In genomic region chr1:70143052-70143659, GRCh38 we compare ENCODE assay signal across 14 cellular contexts.
DNase-seq lines count a peak whose midpoint lies in the region; ATAC-seq and TF ChIP-seq lines count a peak whose summit lies in the region.
"Had no signal": no experiment of that assay in that cellular context is flagged by ENCODE, and none has a peak within 500 bp of the region (broad histone marks: within the 10 kb centered on the region; RNA-seq: fewer than 3 reads in every experiment).

No MANE protein-coding gene starts in this region.

- TF ChIP-seq CTCF in C4-2B (conservative IDR thresholded peaks at IDR 0.05) (peak; percentile 33), astrocyte of the cerebellum (IDR thresholded peaks at IDR 0.05; ENCODE audit: low read depth, low read length, missing control alignments) (peak; percentile 50), nephron (IDR thresholded peaks at IDR 0.05; ENCODE audit: unreplicated experiment in 3 of 3) (peak; percentile 34 to 43 (median 42)), coronary artery (IDR thresholded peaks at IDR 0.05) (no peak), colonic mucosa (IDR thresholded peaks at IDR 0.05) (no peak)

- no peaks in the 10 kb centered on the region for H3K4me1 ChIP-seq in colonic mucosa

- no peaks in the 10 kb centered on the region for H3K36me3 ChIP-seq in colonic mucosa

- H3K9me3 ChIP-seq in colonic mucosa = no peaks in the 10 kb centered on the region

- H3K9ac ChIP-seq in colonic mucosa (ENCODE audit: low read depth in 2 of 2, low read length in 2 of 2) = no peak overlapping the region
- H3K9ac ChIP-seq: KMS-11 had no signal

- H3K4me3 Mint-ChIP-seq in nephron = no peak overlapping the region
- H3K4me3 Mint-ChIP-seq: activated CD8-positive, alpha-beta T cell treated with anti-CD3 and anti-CD28 coated beads, Interleukin-2, amount 10 ng/mL, durations not matched to agents 7 days and 5 days; activated naive CD8-positive, alpha-beta T cell had no signal

- intact Hi-C loops in colonic mucosa (cut with DNase I) = no loop called here

- H3K27me3 Mint-ChIP-seq in nephron (ENCODE audit: low read depth) = no peaks in the 10 kb centered on the region
- H3K27me3 Mint-ChIP-seq: activated naive CD8-positive, alpha-beta T cell had no signal

- peaks cover 10% of the 10 kb centered on the region for H3K36me3 Mint-ChIP-seq in nephron (ENCODE audit: low read depth)

- peaks cover 36% of the 10 kb centered on the region for H3K4me1 Mint-ChIP-seq in nephron

- peak; percentile 60 for DNase-seq in LHCN-M2 (ENCODE audit: low read depth)
- DNase-seq in astrocyte of the cerebellum (ENCODE audit: low read depth) = peak; percentile 26
- DNase-seq in GF-D8 (lab: John Stamatoyannopoulos, UW) = no peak
- no peak for DNase-seq in coronary artery (ENCODE audit: low spot score)
- DNase-seq in colonic mucosa = no peak
- DNase-seq: activated CD8-positive, alpha-beta T cell treated with anti-CD3 and anti-CD28 coated beads, Interleukin-2, amount 10 ng/mL, durations not matched to agents 7 days and 5 days; NCI-H345; substantia nigra had no signal

- no peaks in the 10 kb centered on the region for H3K9me3 Mint-ChIP-seq in nephron

- no peak overlapping the region for H3K27ac ChIP-seq in C4-2B
- no peak overlapping the region for H3K27ac ChIP-seq in coronary artery
- H3K27ac ChIP-seq in colonic mucosa = no peak overlapping the region
- H3K27ac ChIP-seq: KMS-11, SK-N-MC had no signal

- H3K27ac Mint-ChIP-seq in nephron = peak overlapping the region in 2 of 3 experiments; percentile 31 to 68
- H3K27ac Mint-ChIP-seq: activated CD8-positive, alpha-beta T cell treated with anti-CD3 and anti-CD28 coated beads, Interleukin-2, amount 10 ng/mL, durations not matched to agents 7 days and 5 days; activated naive CD8-positive, alpha-beta T cell had no signal

- in situ Hi-C loops in astrocyte of the cerebellum (cut with HindIII; ENCODE audit: low sequenced_read_pairs) = no loop called here

- no peak for ATAC-seq in GM21529 (IDR thresholded peaks at IDR 0.05; ENCODE audit: unreplicated experiment)
- ATAC-seq: activated CD8-positive, alpha-beta T cell treated with anti-CD3 and anti-CD28 coated beads, Interleukin-2, amount 10 ng/mL, durations not matched to agents 7 days and 5 days had no signal

- no peaks in the 10 kb centered on the region for H3K27me3 ChIP-seq in colonic mucosa

- H3K4me3 ChIP-seq in astrocyte of the cerebellum (ENCODE audit: low read depth, low read length) (no peak overlapping the region), coronary artery (no peak overlapping the region), colonic mucosa (no peak overlapping the region)
- H3K4me3 ChIP-seq: SK-N-MC had no signal

Comparison
In these comparisons a context has a peak if more than half of its experiments do, and no peak if none do; other contexts are left out.
1. CTCF ChIP-seq: peak in C4-2B (single experiment), astrocyte of the cerebellum (single experiment) and nephron (3 of 3); none in coronary artery (single experiment) and colonic mucosa (single experiment).
2. DNase-seq: peak in LHCN-M2 (single experiment) and astrocyte of the cerebellum (single experiment); none in GF-D8 (single experiment), coronary artery (single experiment) and colonic mucosa (single experiment).